In genomic region chr2:27799646-27800010, GRCh38 we compare ENCODE assay signal across 12 cellular contexts. TPM values are rescaled to one million over a fixed set of nuclear protein-coding genes. Genes with fewer than 3 reads are reported as not detected.
DNase-seq lines count a peak whose midpoint lies in the region; ATAC-seq and TF ChIP-seq lines count a peak whose summit lies in the region.
"Had no signal": no experiment of that assay in that cellular context is flagged by ENCODE, and none has a peak within 500 bp of the region (broad histone marks: within the 10 kb centered on the region; RNA-seq: fewer than 3 reads in every experiment).

No MANE protein-coding gene starts in this region.

- no peaks in the 10 kb centered on the region for H3K9me3 Mint-ChIP-seq in neural progenitor cell

- no peak for ATAC-seq in HG03378 (IDR thresholded peaks at IDR 0.05; ENCODE audit: unreplicated experiment)

- H3K4me1 ChIP-seq in esophagus (ENCODE audit: control insufficient read depth in 2 of 2, insufficient read depth in 2 of 2, low read length in 1 of 2) (peaks cover 4 to 7% of the 10 kb centered on the region in 2 donors), trophoblast cell (ENCODE audit: control insufficient read depth in 1 of 2, insufficient read depth in 2 of 2, low read length in 2 of 2) (peaks cover 21 to 37% of the 10 kb centered on the region in 2 experiments), neural progenitor cell (peaks cover 7% of the 10 kb centered on the region)

- WGBS in esophagus, 2 donors = 88 to 94% methylated on average over 4 of the region's 4 CpGs
- no CpG with 5 or more reads among the region's 4 CpGs for WGBS in trophoblast cell (ENCODE audit: extremely low coverage, insufficient coverage, insufficient read length)

- H2AFZ ChIP-seq in trophoblast cell (ENCODE audit: insufficient read depth, low read length, poor library complexity) = no peak overlapping the region
- H2AFZ ChIP-seq in neural progenitor cell (replicated peaks) = no peak overlapping the region

- peak; percentile 56 for DNase-seq in AG08395 (ENCODE audit: low spot score)
- peak; percentile 1 for DNase-seq in RKO (ENCODE audit: low spot score)
- no peak for DNase-seq in trophoblast cell
- no peak for DNase-seq in neural progenitor cell (ENCODE audit: low spot score)
- DNase-seq in anterior cingulate cortex (lab: John Stamatoyannopoulos, UW) = no peak
- DNase-seq in 8988T = no peak
- DNase-seq: activated CD8-positive, alpha-beta memory T cell treated with anti-CD3 and anti-CD28 coated beads, Interleukin-2, amount 50 U/mL, for 4 hours; C1 segment of cervical spinal cord; NCI-H82 had no signal

- no peaks in the 10 kb centered on the region for H4K20me1 ChIP-seq in neural progenitor cell (ENCODE audit: low read depth)

- H3K4me2 ChIP-seq in trophoblast cell (ENCODE audit: low read length) (peak overlapping the region; percentile 45), neural progenitor cell (no peak overlapping the region)

- H3K4me1 Mint-ChIP-seq in neural progenitor cell = peaks cover 24% of the 10 kb centered on the region

- TF ChIP-seq CTCF in neural progenitor cell (IDR thresholded peaks at IDR 0.05) = no peak

- H3K79me2 ChIP-seq in trophoblast cell (ENCODE audit: control insufficient read depth, insufficient read depth, low read length, poor library complexity) (peaks cover 7% of the 10 kb centered on the region), neural progenitor cell (ENCODE audit: low read depth) (no peaks in the 10 kb centered on the region)

- no peak overlapping the region for H3K27ac Mint-ChIP-seq in neural progenitor cell

- no peaks in the 10 kb centered on the region for H3F3A ChIP-seq in neural progenitor cell (ENCODE audit: low read depth)

- peak overlapping the region; percentile 20 for H4K8ac ChIP-seq in trophoblast cell (ENCODE audit: low read depth, low read length)

- no peaks in the 10 kb centered on the region for H3K36me3 Mint-ChIP-seq in neural progenitor cell

- peak overlapping the region; percentile 9 for H2BK12ac ChIP-seq in trophoblast cell (ENCODE audit: low read length)

- H3K27ac ChIP-seq in esophagus (ENCODE audit: low read depth in 2 of 2, low read length in 1 of 2) (peak overlapping the region; percentile 38), trophoblast cell (ENCODE audit: low read depth, low read length) (peak overlapping the region; percentile 98), neural progenitor cell (no peak overlapping the region)

- no peak overlapping the region for H4K12ac ChIP-seq in trophoblast cell (ENCODE audit: low read depth, low read length)

- no peaks in the 10 kb centered on the region for H3K27me3 ChIP-seq in esophagus (ENCODE audit: control insufficient read depth in 1 of 2, insufficient read depth in 2 of 2, low read length in 2 of 2)
- H3K27me3 ChIP-seq in trophoblast cell (ENCODE audit: insufficient read depth, low read length) = no peaks in the 10 kb centered on the region
- H3K27me3 ChIP-seq in neural progenitor cell = no peaks in the 10 kb centered on the region

- peaks cover 3% of the 10 kb centered on the region for H3K27me3 Mint-ChIP-seq in neural progenitor cell (ENCODE audit: insufficient read depth, low read depth)

- peak overlapping the region; percentile 77 for H3K14ac ChIP-seq in trophoblast cell (ENCODE audit: low read length)

- peak overlapping the region; percentile 25 for H3K4ac ChIP-seq in trophoblast cell (ENCODE audit: low read depth, low read length)

- peak overlapping the region; percentile 99 for H2BK5ac ChIP-seq in trophoblast cell (ENCODE audit: low read depth, low read length, poor library complexity)

- no peak overlapping the region for H3K4me3 ChIP-seq in esophagus (ENCODE audit: low read depth in 1 of 2, low read length in 2 of 2)
- no peak overlapping the region for H3K4me3 ChIP-seq in trophoblast cell (ENCODE audit: low read depth, low read length)
- H3K4me3 ChIP-seq in neural progenitor cell = no peak overlapping the region
- H3K4me3 ChIP-seq: HAP-1 had no signal

- H3K4me3 Mint-ChIP-seq in neural progenitor cell = no peak overlapping the region

- H3K18ac ChIP-seq in trophoblast cell (ENCODE audit: low read length) = peak overlapping the region; percentile 60

- H2AK5ac ChIP-seq in trophoblast cell (ENCODE audit: low read length) = peak overlapping the region; percentile 86

- H3K79me1 ChIP-seq in trophoblast cell (ENCODE audit: low read length) = peaks cover 40% of the 10 kb centered on the region

- H2BK120ac ChIP-seq in trophoblast cell (ENCODE audit: insufficient read depth, low read length, poor library complexity) = peak overlapping the region; percentile 96

- peak overlapping the region; percentile 44 for H3K9ac ChIP-seq in trophoblast cell (ENCODE audit: low read length)
- H3K9ac ChIP-seq in neural progenitor cell = no peak overlapping the region

- peak overlapping the region; percentile 85 for H4K91ac ChIP-seq in trophoblast cell (ENCODE audit: low read depth, low read length)

- H3K9me3 ChIP-seq in esophagus (ENCODE audit: control insufficient read depth in 2 of 2, insufficient read depth in 1 of 2, low read depth in 1 of 2, low read length in 1 of 2) = no peaks in the 10 kb centered on the region
- no peaks in the 10 kb centered on the region for H3K9me3 ChIP-seq in trophoblast cell (ENCODE audit: insufficient read depth, low read depth, low read length)
- no peaks in the 10 kb centered on the region for H3K9me3 ChIP-seq in neural progenitor cell (ENCODE audit: low read depth)
- H3K9me3 ChIP-seq: HAP-1 had no signal

- H3K23ac ChIP-seq in trophoblast cell (ENCODE audit: low read length) = no peak overlapping the region

- H3K36me3 ChIP-seq in esophagus (ENCODE audit: control insufficient read depth in 2 of 2, insufficient read depth in 2 of 2, low read length in 1 of 2) (no peaks in the 10 kb centered on the region), trophoblast cell (ENCODE audit: control insufficient read depth in 1 of 2, insufficient read depth in 2 of 2, low read length in 2 of 2) (no peaks in the 10 kb centered on the region), neural progenitor cell (no peaks in the 10 kb centered on the region)
- H3K36me3 ChIP-seq: HAP-1 had no signal

RNA-seq across cellular contexts. Expression of gene MRPL33, which starts 28.1 kb away (rescaled TPM):
- polyA plus RNA-seq in esophagus = 100 to 1,000 TPM in 1 of 2 donors, 10 to 100 TPM in 1; 35.5 to 102 TPM
- polyA plus RNA-seq in trophoblast cell (2013) = 276 and 290 TPM in 2 replicates
- total RNA-seq in neural progenitor cell (ENCODE audit: low replicate concordance) = 78.9 and 147 TPM in 2 replicates

Comparison
In these comparisons a context has a peak if more than half of its experiments do, and no peak if none do; other contexts are left out.
1. DNase-seq: peak in AG08395 (single experiment) and RKO (single experiment); none in trophoblast cell (0 of 2), neural progenitor cell (single experiment), anterior cingulate cortex (0 of 58) and 8988T (single experiment).